ENCODE assay signal across 8 cellular contexts in the genomic region with DNA sequence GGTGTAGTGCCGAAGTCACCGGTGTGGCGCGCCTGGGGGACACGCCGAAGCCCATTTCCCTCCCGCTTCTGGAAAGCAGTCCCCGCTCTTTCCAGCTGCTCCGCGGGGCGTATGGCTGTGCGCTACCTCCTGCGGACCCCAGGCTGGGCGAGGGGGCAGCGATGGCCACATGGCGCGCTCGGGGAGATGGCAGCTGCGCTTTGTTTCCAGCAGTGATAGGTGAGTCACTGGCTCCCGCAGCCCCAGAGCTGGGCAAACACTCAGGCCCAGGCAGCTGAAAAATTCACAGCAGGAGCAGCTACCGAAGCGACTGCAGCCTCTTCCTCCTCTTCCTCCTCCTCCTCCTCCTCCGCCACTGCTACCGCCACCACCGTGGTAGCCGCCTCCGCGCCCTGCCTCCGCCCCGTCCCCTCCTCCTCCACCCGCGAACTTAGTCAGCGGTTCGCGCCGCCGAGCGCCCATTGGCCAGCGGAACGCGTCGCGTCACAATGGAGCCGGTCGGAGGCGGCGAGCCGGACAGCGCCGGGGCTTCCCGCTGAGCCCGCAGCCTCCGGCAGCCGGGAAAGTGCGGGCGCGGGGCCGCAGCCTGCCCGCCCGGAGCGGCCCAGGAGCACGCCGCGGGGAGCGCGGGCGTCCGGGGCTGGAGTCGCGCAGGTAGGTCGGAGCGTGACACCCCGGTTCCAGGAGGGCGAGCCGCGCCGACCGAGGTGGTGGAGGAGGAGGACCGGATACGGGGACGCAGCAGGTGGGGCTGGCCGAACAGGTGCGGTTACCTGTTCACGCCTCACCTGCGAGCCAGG.
A peak's percentile ranks its signal among the peaks of the same experiment; 100 is the strongest.
DNase-seq lines count a peak whose midpoint lies in the region; ATAC-seq lines count a peak whose summit lies in the region.

A gene (plus strand): TSS at position 461 of the 800 bp plus-strand sequence. CDS start 57,822 bp downstream, outside the sequence.

- peaks cover 21% of the 10 kb centered on the region for H3K4me1 ChIP-seq in ACC112 (ENCODE audit: control insufficient read depth, insufficient read depth, low read length, unreplicated experiment)

- peak within 1 kb of the TSS; percentile 53 for H2AFZ ChIP-seq in ACC112 (ENCODE audit: low read length, unreplicated experiment)

- DNase-seq in NCI-H2227 (lab: John Stamatoyannopoulos, UW; ENCODE audit: unreplicated experiment) (peak; percentile 95), islet precursor cell (peak; percentile 95)
- peak; percentile 69 to 79 for DNase-seq in central memory CD8-positive, alpha-beta T cell (ENCODE audit: low spot score in 2 of 2)
- peak; percentile 89 for DNase-seq in stimulated activated CD4-positive, alpha-beta T cell treated with anti-CD3 and anti-CD28 coated beads, Interleukin-12 subunit alpha, Interleukin-12 subunit beta, amount 100 ng/mL, for 4 hours

- no peaks in the 10 kb centered on the region for H3K79me2 ChIP-seq in ACC112 (ENCODE audit: control insufficient read depth, insufficient read depth, low read length, unreplicated experiment)

- peak within 1 kb of the TSS; percentile 85 for H3K4me3 ChIP-seq in ACC112 (ENCODE audit: low read depth, low read length)

- H3K27me3 ChIP-seq in ACC112 (ENCODE audit: insufficient read depth, low read length): no peaks in the 10 kb centered on the region

- H3K4me3 Mint-ChIP-seq in central memory CD8-positive, alpha-beta T cell: no peak within 1 kb of the TSS

- no peaks in the 10 kb centered on the region for H3K27me3 Mint-ChIP-seq in central memory CD8-positive, alpha-beta T cell

- H3K9me3 Mint-ChIP-seq in central memory CD8-positive, alpha-beta T cell: no peaks in the 10 kb centered on the region

- H3K36me3 Mint-ChIP-seq in central memory CD8-positive, alpha-beta T cell (ENCODE audit: insufficient read depth): peaks cover 18% of the 10 kb centered on the region

- peak within 1 kb of the TSS; percentile 15; the same call in 1 of the 2 replicates for H3K27ac ChIP-seq in ACC112 (ENCODE audit: low read depth, low read length)

- H3K27ac Mint-ChIP-seq in central memory CD8-positive, alpha-beta T cell (ENCODE audit: low read depth): peak within 1 kb of the TSS; percentile 75

- no peaks in the 10 kb centered on the region for H3K36me3 ChIP-seq in ACC112 (ENCODE audit: insufficient read depth, low read length)

- ATAC-seq in GM18858 (IDR thresholded peaks at IDR 0.05; ENCODE audit: unreplicated experiment) (peak; percentile 72), HG03066 (IDR thresholded peaks at IDR 0.05; ENCODE audit: low read depth, unreplicated experiment) (peak; percentile 86)
- ATAC-seq in activated CD4-positive, CD25-positive, alpha-beta regulatory T cell treated with anti-CD3 and anti-CD28 coated beads, Interleukin-2, amount 50 U/mL, for 24 hours: peak; percentile 81 to 85
- ATAC-seq in central memory CD8-positive, alpha-beta T cell (replicated peaks; ENCODE audit: extremely low read depth, poor library complexity, severe bottlenecking): peak; percentile 85

- H3K4me1 Mint-ChIP-seq in central memory CD8-positive, alpha-beta T cell: peaks cover 7% of the 10 kb centered on the region

Comparison
In these comparisons a context has a peak if more than half of its experiments do, and no peak if none do; other contexts are left out.
1. Peak in every context shown above with its lines: DNase-seq, ATAC-seq, H3K4me3 ChIP-seq and H3K27ac ChIP-seq.